15 cellular contexts compared by ENCODE assay signal in the genomic region with DNA sequence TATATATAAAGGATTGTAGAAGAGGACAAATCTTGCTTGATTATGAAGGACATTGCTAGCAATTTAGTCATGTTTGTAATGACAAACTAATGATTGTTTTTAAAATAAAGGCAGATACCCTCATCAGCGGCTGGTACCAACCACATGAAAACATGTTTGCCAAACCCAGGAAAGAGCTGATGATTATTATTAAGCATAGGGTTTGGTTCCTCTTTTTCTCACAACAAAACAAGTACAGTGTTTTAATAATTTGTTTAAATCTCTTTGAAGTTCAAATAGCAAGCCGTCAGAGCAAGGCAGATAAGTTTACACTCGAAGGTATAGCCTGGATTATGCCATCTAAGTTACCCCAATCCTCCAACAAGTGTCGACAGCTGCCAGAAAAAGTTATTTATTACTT.
"Had no signal": no experiment of that assay in that cellular context is flagged by ENCODE, and none has a peak within 500 bp of the region (broad histone marks: within the 10 kb centered on the region; RNA-seq: fewer than 3 reads in every experiment).

No MANE protein-coding gene starts in this region.

- H3K9me3 ChIP-seq: body of pancreas, transverse colon, vagina had no signal

- H3K27me3 Mint-ChIP-seq: activated CD4-positive, alpha-beta T cell treated with anti-CD3 and anti-CD28 coated beads for 36 hours; stimulated activated naive CD8-positive, alpha-beta T cell treated with anti-CD3 and anti-CD28 coated beads, Interleukin-15, Interleukin-2, amounts not matched to agents 100 ng/mL and 50 ng/mL, for 24 hours had no signal

- ATAC-seq: activated CD4-positive, alpha-beta T cell treated with anti-CD3 and anti-CD28 coated beads for 36 hours; body of pancreas; left ventricle myocardium superior had no signal

- H3K4me1 ChIP-seq: body of pancreas, vagina had no signal

- H3K27ac Mint-ChIP-seq: activated CD4-positive, alpha-beta T cell treated with anti-CD3 and anti-CD28 coated beads for 36 hours; activated naive CD8-positive, alpha-beta T cell treated with anti-CD3 and anti-CD28 coated beads, Interleukin-2, amount 10 ng/mL, durations not matched to agents 7 days and 5 days; stimulated activated naive CD8-positive, alpha-beta T cell treated with anti-CD3 and anti-CD28 coated beads, Interleukin-15, Interleukin-2, amounts not matched to agents 100 ng/mL and 50 ng/mL, for 24 hours had no signal

- H3K4me3 ChIP-seq: body of pancreas, dorsolateral prefrontal cortex, transverse colon, vagina had no signal

- H3K27me3 ChIP-seq: body of pancreas, dorsolateral prefrontal cortex, transverse colon, vagina had no signal

- H3K4me3 Mint-ChIP-seq: activated CD4-positive, alpha-beta T cell treated with anti-CD3 and anti-CD28 coated beads for 36 hours; activated naive CD8-positive, alpha-beta T cell treated with anti-CD3 and anti-CD28 coated beads, Interleukin-2, amount 10 ng/mL, durations not matched to agents 7 days and 5 days; neural crest cell; stimulated activated naive CD8-positive, alpha-beta T cell treated with anti-CD3 and anti-CD28 coated beads, Interleukin-15, Interleukin-2, amounts not matched to agents 100 ng/mL and 50 ng/mL, for 24 hours had no signal

- H3K36me3 ChIP-seq: transverse colon, vagina, WERI-Rb-1 had no signal

- H3K9me3 Mint-ChIP-seq: activated naive CD8-positive, alpha-beta T cell treated with anti-CD3 and anti-CD28 coated beads, Interleukin-2, amount 10 ng/mL, durations not matched to agents 7 days and 5 days; neural crest cell; stimulated activated naive CD8-positive, alpha-beta T cell treated with anti-CD3 and anti-CD28 coated beads, Interleukin-15, Interleukin-2, amounts not matched to agents 100 ng/mL and 50 ng/mL, for 24 hours had no signal

- H3K36me3 Mint-ChIP-seq: activated naive CD8-positive, alpha-beta T cell treated with anti-CD3 and anti-CD28 coated beads, Interleukin-2, amount 10 ng/mL, durations not matched to agents 7 days and 5 days had no signal

- DNase-seq: activated CD4-positive, alpha-beta T cell treated with anti-CD3 and anti-CD28 coated beads for 36 hours; activated CD4-positive, alpha-beta T cell treated with anti-CD3 and anti-CD28 coated beads, Interleukin-2, amount 50 U/mL, for 48 hours; activated naive CD4-positive, alpha-beta T cell; activated naive CD8-positive, alpha-beta T cell treated with anti-CD3 and anti-CD28 coated beads, Interleukin-2, amount 10 ng/mL, durations not matched to agents 7 days and 5 days; activated T-cell treated with anti-CD3 and anti-CD28 coated beads for 4 hours; amygdala; body of pancreas; dorsolateral prefrontal cortex; left ventricle myocardium superior; stimulated activated CD4-positive, alpha-beta T cell treated with anti-CD3 and anti-CD28 coated beads, Interleukin-2, amount 100 ng/mL, for 24 hours; transverse colon; WERI-Rb-1 had no signal
